In the genomic region with DNA sequence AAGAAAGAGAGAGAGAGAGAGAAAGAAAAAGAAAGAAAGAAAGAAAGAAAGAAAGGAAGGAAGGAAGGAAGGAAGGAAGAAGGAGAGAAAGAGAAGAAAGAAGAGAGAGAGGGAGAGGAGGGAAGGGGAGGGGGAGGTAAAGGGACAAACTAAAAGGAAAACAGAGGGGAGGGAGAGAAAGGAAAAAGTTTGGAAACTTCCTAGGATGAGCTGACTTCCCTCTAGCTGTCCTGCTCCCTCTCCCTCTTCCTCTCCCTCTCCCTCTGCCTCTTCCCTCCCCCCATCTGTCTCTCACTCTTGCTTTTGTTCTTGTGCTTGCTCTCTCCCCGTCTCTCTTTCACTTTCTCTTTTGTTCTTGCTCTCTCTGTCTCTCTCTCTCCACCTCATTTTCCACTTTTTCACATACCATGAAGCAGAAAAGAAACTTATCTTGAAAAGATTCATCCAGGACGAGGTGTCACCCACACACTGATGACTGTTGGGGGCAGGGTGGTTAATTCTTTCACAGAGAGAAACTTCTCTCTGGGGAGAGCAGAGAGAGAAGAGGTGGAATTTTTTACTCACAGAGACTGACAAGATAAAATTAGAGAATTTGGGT, we compare ENCODE assay signal across 9 cellular contexts. TPM values are rescaled to one million over a fixed set of nuclear protein-coding genes. Genes with fewer than 3 reads are reported as not detected.
A peak's percentile ranks its signal among the peaks of the same experiment; 100 is the strongest.
DNase-seq lines count a peak whose midpoint lies in the region; ATAC-seq and TF ChIP-seq lines count a peak whose summit lies in the region.
"Had no signal": no experiment of that assay in that cellular context is flagged by ENCODE, and none has a peak within 500 bp of the region (broad histone marks: within the 10 kb centered on the region; RNA-seq: fewer than 3 reads in every experiment).

No MANE protein-coding gene starts in this region.

- no peak for TF ChIP-seq POLR2A in stomach (IDR thresholded peaks at IDR 0.05)

- BruUV-seq in OCI-LY7 (replicated peaks; lab: Mats Ljungman, UMichigan), result no TSS peak

- no peaks in the 10 kb centered on the region for H3K27me3 ChIP-seq in BLaER1 treated with 17β-estradiol and CSF1 and Interleukin-3, amounts not matched to agents 10 nM and 100 nM
- H3K27me3 ChIP-seq in GM23338 (ENCODE audit: insufficient read depth), result no peaks in the 10 kb centered on the region
- no peaks in the 10 kb centered on the region for H3K27me3 ChIP-seq in brain microvascular endothelial cell (replicated peaks)
- H3K27me3 ChIP-seq in muscle layer of colon (ENCODE audit: control insufficient read depth in 1 of 2, insufficient read depth in 2 of 2, low read length in 2 of 2), result no peaks in the 10 kb centered on the region
- H3K27me3 ChIP-seq in stomach, result no peaks in the 10 kb centered on the region
- H3K27me3 ChIP-seq: neutrophil had no signal

- no peaks in the 10 kb centered on the region for H3K27me3 Mint-ChIP-seq in GM23338 (ENCODE audit: insufficient read depth, low read depth, poor library complexity)

- CTCF ChIA-PET in OCI-LY7 (lab: Charles Lee; ENCODE audit: unreplicated experiment), result interaction anchor here (0.5 kb wide), 2 partner anchors 63 to 148 kb away, joined by 3 to 4 read pairs; no protein-coding TSS in a partner anchor

- H3K36me3 Mint-ChIP-seq in GM23338 (ENCODE audit: low read depth), result no peaks in the 10 kb centered on the region

- H4K20me1 ChIP-seq in BLaER1 treated with 17β-estradiol and CSF1 and Interleukin-3, amounts not matched to agents 10 nM and 100 nM, result no peaks in the 10 kb centered on the region
- H4K20me1 ChIP-seq in GM23338 (replicated peaks; ENCODE audit: insufficient read depth) (no peaks in the 10 kb centered on the region), OCI-LY7 (ENCODE audit: insufficient read depth, low read length) (no peaks in the 10 kb centered on the region)

- H2AFZ ChIP-seq in GM23338 (peak overlapping the region; percentile 91), OCI-LY7 (ENCODE audit: low read length) (peak overlapping the region; percentile 95)

- H3K9ac ChIP-seq in BLaER1 treated with 17β-estradiol and CSF1 and Interleukin-3, amounts not matched to agents 10 nM and 100 nM, result peak overlapping the region; percentile 7 to 81 (median 68); a peak in 20 of 22 replicates
- H3K9ac ChIP-seq in muscle layer of colon (ENCODE audit: low read length), result peak overlapping the region; percentile 65

- peak overlapping the region; percentile 71 to 88 (median 81) for H3K4me2 ChIP-seq in BLaER1 treated with 17β-estradiol and CSF1 and Interleukin-3, amounts not matched to agents 10 nM and 100 nM
- peak overlapping the region; percentile 75 for H3K4me2 ChIP-seq in GM23338
- H3K4me2 ChIP-seq in OCI-LY7 (ENCODE audit: low read length), result peak overlapping the region; percentile 83

- H3K9me2 ChIP-seq in GM23338 (ENCODE audit: insufficient read depth) (no peaks in the 10 kb centered on the region), OCI-LY7 (ENCODE audit: insufficient read depth, low read length) (no peaks in the 10 kb centered on the region)

- POLR2A ChIA-PET in OCI-LY7 (lab: Charles Lee), result interaction anchor here (1.2 to 1.5 kb wide), 2 partner anchors 13 to 19 kb away, joined by 4 read pairs; no protein-coding TSS in a partner anchor

- peaks cover 7% of the 10 kb centered on the region; the same call in 2 of the 3 replicates for H3K9me3 Mint-ChIP-seq in GM23338

- H3K9me3 ChIP-seq in BLaER1 treated with 17β-estradiol and CSF1 and Interleukin-3, amounts not matched to agents 10 nM and 100 nM (replicated peaks in 1 of 11), result no peaks in the 10 kb centered on the region
- H3K9me3 ChIP-seq in OCI-LY7 (ENCODE audit: low read length), result no peaks in the 10 kb centered on the region
- no peaks in the 10 kb centered on the region for H3K9me3 ChIP-seq in muscle layer of colon (ENCODE audit: low read length)
- H3K9me3 ChIP-seq in stomach, result no peaks in the 10 kb centered on the region
- H3K9me3 ChIP-seq: neutrophil had no signal

- TF ChIP-seq EP300 in stomach (IDR thresholded peaks at IDR 0.05), result no peak

- no peak for TF ChIP-seq CTCF in GM23338 (conservative IDR thresholded peaks at IDR 0.05; ENCODE audit: low read depth in 2 of 2)
- TF ChIP-seq CTCF in OCI-LY7 (conservative IDR thresholded peaks at IDR 0.05; ENCODE audit: low read length), result no peak
- no peak for TF ChIP-seq CTCF in brain microvascular endothelial cell (IDR thresholded peaks at IDR 0.05; ENCODE audit: low read depth, low read length, missing control alignments)
- TF ChIP-seq CTCF in stomach (IDR thresholded peaks at IDR 0.05), result no peak

- no peaks in the 10 kb centered on the region for H3F3A ChIP-seq in GM23338 (replicated peaks; ENCODE audit: low read depth)

- peak overlapping the region; percentile 35 for H3K4me3 Mint-ChIP-seq in GM23338

- H3K27ac ChIP-seq in BLaER1 treated with 17β-estradiol and CSF1 and Interleukin-3, amounts not matched to agents 10 nM and 100 nM, result peak overlapping the region; percentile 21 to 90 (median 81); a peak in 20 of 22 replicates
- H3K27ac ChIP-seq in GM23338 (ENCODE audit: low read depth) (no peak overlapping the region), OCI-LY7 (ENCODE audit: low read depth, low read length, poor library complexity, severe bottlenecking) (peak overlapping the region; percentile 19), brain microvascular endothelial cell (no peak overlapping the region), muscle layer of colon (ENCODE audit: low read depth, low read length) (peak overlapping the region; percentile 45), stomach (peak overlapping the region in 4 of 5 donors; percentile 17 to 65 (median 48))
- H3K27ac ChIP-seq: neutrophil had no signal

- no peak overlapping the region for H3K27ac Mint-ChIP-seq in GM23338

- peaks cover 20% of the 10 kb centered on the region for H3K4me1 Mint-ChIP-seq in GM23338

- ATAC-seq in GM23338, result peak; percentile 81

- H3K4me3 ChIP-seq in BLaER1 treated with 17β-estradiol and CSF1 and Interleukin-3, amounts not matched to agents 10 nM and 100 nM, result peak overlapping the region; percentile 18 to 54 (median 44); a peak in 18 of 20 replicates
- H3K4me3 ChIP-seq in GM23338, result peak overlapping the region; percentile 45
- peak overlapping the region; percentile 56 for H3K4me3 ChIP-seq in OCI-LY7 (ENCODE audit: low read depth, low read length, poor library complexity, severe bottlenecking)
- H3K4me3 ChIP-seq in brain microvascular endothelial cell (ENCODE audit: low read depth, low read length), result peak overlapping the region; percentile 16
- H3K4me3 ChIP-seq in muscle layer of colon (ENCODE audit: low read depth in 1 of 2, low read length in 2 of 2), result peak overlapping the region in 1 of 2 donors; percentile 66
- H3K4me3 ChIP-seq in stomach, result peak overlapping the region; percentile 13 to 40 (median 23)

- DNase-seq in GM23338 (ENCODE audit: low spot score), result peak; percentile 59
- peak; percentile 53 for DNase-seq in OCI-LY7 (ENCODE audit: low spot score)
- DNase-seq in brain microvascular endothelial cell, result peak; percentile 34
- DNase-seq in stomach, result no peak
- DNase-seq in NCI-H1930 (lab: John Stamatoyannopoulos, UW), result no peak
- DNase-seq in NCI-H1417 (lab: John Stamatoyannopoulos, UW), result no peak

- intact Hi-C loops in OCI-LY7 (cut with micrococcal nuclease; ENCODE audit: unreplicated experiment) (no loop called here), stomach (cut with DNase I; ENCODE audit: low total_unique reads) (no loop called here)

- in situ Hi-C loops in brain microvascular endothelial cell (cut with HindIII; ENCODE audit: low pct_ligation_motif_present, low sequenced_read_pairs), result no loop called here

- H3K4me1 ChIP-seq in BLaER1 treated with 17β-estradiol and CSF1 and Interleukin-3, amounts not matched to agents 10 nM and 100 nM, result peaks cover 27 to 37% (median 30%) of the 10 kb centered on the region in 10 experiments
- H3K4me1 ChIP-seq in GM23338 (ENCODE audit: insufficient read depth) (peaks cover 15% of the 10 kb centered on the region; the same call in 1 of the 2 replicates), OCI-LY7 (ENCODE audit: insufficient read depth, low read length, poor library complexity, severe bottlenecking) (peaks cover 27% of the 10 kb centered on the region), muscle layer of colon (ENCODE audit: insufficient read depth, low read length) (peaks cover 10% of the 10 kb centered on the region), stomach (peaks cover 0 to 9% (median 4%) of the 10 kb centered on the region in 4 donors)

- WGBS in stomach, 5 donors, result 1 to 14% (median 4%) methylated on average over 2 of the region's 2 CpGs

- no peaks in the 10 kb centered on the region for H3K36me3 ChIP-seq in BLaER1 treated with 17β-estradiol and CSF1 and Interleukin-3, amounts not matched to agents 10 nM and 100 nM
- H3K36me3 ChIP-seq in GM23338 (ENCODE audit: insufficient read depth) (no peaks in the 10 kb centered on the region), OCI-LY7 (ENCODE audit: insufficient read depth, low read length) (no peaks in the 10 kb centered on the region), brain microvascular endothelial cell (replicated peaks) (no peaks in the 10 kb centered on the region), muscle layer of colon (ENCODE audit: insufficient read depth, low read length) (no peaks in the 10 kb centered on the region), stomach (no peaks in the 10 kb centered on the region)
- H3K36me3 ChIP-seq: neutrophil had no signal

- H3K79me2 ChIP-seq in GM23338 (replicated peaks; ENCODE audit: insufficient read depth) (no peaks in the 10 kb centered on the region), OCI-LY7 (ENCODE audit: insufficient read depth, low read depth, low read length) (no peaks in the 10 kb centered on the region)

TF ChIP-seq in GM23338, 12 proteins besides CTCF, POLR2A, EP300 and RAD21 (continues in another document):
- no peak for TF ChIP-seq POLR2AphosphoS5 (IDR thresholded peaks at IDR 0.05; ENCODE audit: low read depth)
- TF ChIP-seq ZNF114 (CRISPR knock-in tag; IDR thresholded peaks at IDR 0.05), result no peak
- no peak for TF ChIP-seq ZNF331 (CRISPR knock-in tag; IDR thresholded peaks at IDR 0.05; ENCODE audit: low read depth)
- no peak for TF ChIP-seq NANOG (IDR thresholded peaks at IDR 0.05; ENCODE audit: borderline replicate concordance)
- TF ChIP-seq ETS1 (IDR thresholded peaks at IDR 0.05), result no peak

RNA-seq across cellular contexts. Expression of gene DUSP22, which starts 56.4 kb away (rescaled TPM):
- 31.0 and 36.8 TPM in 2 replicates for total RNA-seq in GM23338 (2014; rRNA removed; shearing (Covaris generic))
- polyA plus RNA-seq in GM23338 (2016; fragmentation: Nextera tagmentation; extraction: Ambion mirVana) (11.2 and 12.8 TPM in 2 replicates), stomach (10 to 100 TPM; 33.9 to 43.7 (median 35.7) TPM)
- total RNA-seq in OCI-LY7 (2014; rRNA removed; shearing (Covaris generic)), result 133 and 149 TPM in 2 replicates
- total RNA-seq in OCI-LY7 (2022) (171 and 215 TPM in 2 replicates), stomach (100 to 1,000 TPM in 1 of 5 donors, 10 to 100 TPM in 4; 15.6 to 338 (median 31.2) TPM)

Comparison
In these comparisons a context has a peak if more than half of its experiments do, and no peak if none do; other contexts are left out.
1. H3K27ac ChIP-seq: peak in BLaER1 treated with 17β-estradiol and CSF1 and Interleukin-3, amounts not matched to agents 10 nM and 100 nM (11 of 11), OCI-LY7 (single experiment), muscle layer of colon (single experiment) and stomach (4 of 5); none in GM23338 (single experiment) and brain microvascular endothelial cell (single experiment).
2. DNase-seq: peak in GM23338 (single experiment), OCI-LY7 (single experiment) and brain microvascular endothelial cell (single experiment); none in stomach (single experiment), NCI-H1930 (0 of 2) and NCI-H1417 (0 of 3).
3. Peak in every context shown above with its lines, with median percentiles within 50 percentile points of each other: H3K4me2 ChIP-seq.